In the genomic region with DNA sequence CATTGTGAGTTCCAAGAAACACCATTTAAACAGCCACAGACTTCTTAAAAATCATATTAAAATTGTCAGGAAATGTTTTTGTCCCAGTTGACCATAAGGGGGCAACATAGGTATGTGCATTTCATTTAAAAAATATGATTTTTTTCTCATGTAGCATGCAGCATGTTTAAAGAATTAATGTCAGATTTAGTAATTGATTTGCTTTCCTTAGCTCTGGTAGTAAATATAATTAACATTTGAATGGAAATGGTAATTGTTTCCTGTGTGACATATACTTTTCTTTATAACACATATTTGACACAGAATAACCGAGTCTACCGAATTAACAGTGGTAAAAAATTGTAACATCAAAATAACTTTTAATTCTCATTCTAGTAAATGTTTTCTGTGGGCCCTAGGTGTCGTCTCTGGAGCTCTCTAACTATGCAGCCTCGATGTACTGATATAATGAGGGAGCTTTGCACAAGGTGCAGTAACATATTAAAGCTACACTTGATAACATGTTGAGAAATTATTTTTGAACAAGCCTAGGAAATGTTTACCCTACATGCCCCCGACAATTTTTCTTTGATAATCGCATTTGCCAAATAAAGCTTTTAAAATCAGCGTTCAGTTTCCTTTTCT, we compare ENCODE assay signal across 8 cellular contexts. TPM values are rescaled to one million over a fixed set of nuclear protein-coding genes. Genes with fewer than 3 reads are reported as not detected.
DNase-seq lines count a peak whose midpoint lies in the region; ATAC-seq and FAIRE-seq lines count a peak whose summit lies in the region.

No MANE protein-coding gene starts in this region.

- DNase-seq in NOMO-1 (lab: John Stamatoyannopoulos, UW; ENCODE audit: unreplicated experiment in 2 of 2) (peak; percentile 23 to 41), NOMO-1 treated with dmso at 0.1 percent for 144 hours (lab: John Stamatoyannopoulos, UW; ENCODE audit: unreplicated experiment) (no peak), RPMI7951 (ENCODE audit: low read depth) (peak; percentile 19), frontal cortex (ENCODE audit: low spot score in 2 of 2) (no peak)
- no peak for DNase-seq in stimulated activated naive B cell treated with anti-CD40 and anti-IgM and Interleukin-4, amounts not matched to agents 10 μg/mL and 1 μg/mL and 100 μg/mL, for 72 hours
- DNase-seq in activated effector memory CD4-positive, alpha-beta T cell treated with Interleukin-2 at 50 U/mL for 16 hours: no peak

- H3K27me3 Mint-ChIP-seq in stimulated activated naive B cell treated with anti-CD40 and anti-IgM and Interleukin-4, amounts not matched to agents 10 μg/mL and 1 μg/mL and 100 μg/mL, for 72 hours: no peaks in the 10 kb centered on the region

- no peak for ATAC-seq in stimulated activated naive B cell treated with anti-CD40 and anti-IgM and Interleukin-4, amounts not matched to agents 10 μg/mL and 1 μg/mL and 100 μg/mL, for 72 hours (replicated peaks)
- no peak for ATAC-seq in GM21786 (IDR thresholded peaks at IDR 0.05; ENCODE audit: unreplicated experiment)
- no peak for ATAC-seq in HG02885 (IDR thresholded peaks at IDR 0.05; ENCODE audit: poor library complexity, unreplicated experiment)

- peaks cover 2 to 17% of the 10 kb centered on the region in 2 donors for H3K36me3 Mint-ChIP-seq in stimulated activated naive B cell treated with anti-CD40 and anti-IgM and Interleukin-4, amounts not matched to agents 10 μg/mL and 1 μg/mL and 100 μg/mL, for 72 hours

- peak overlapping the region; percentile 37 for H3K27ac Mint-ChIP-seq in stimulated activated naive B cell treated with anti-CD40 and anti-IgM and Interleukin-4, amounts not matched to agents 10 μg/mL and 1 μg/mL and 100 μg/mL, for 72 hours

- no peak overlapping the region for H3K4me3 Mint-ChIP-seq in stimulated activated naive B cell treated with anti-CD40 and anti-IgM and Interleukin-4, amounts not matched to agents 10 μg/mL and 1 μg/mL and 100 μg/mL, for 72 hours

- FAIRE-seq in frontal cortex (lab: Jason Lieb, UNC): peak; percentile 52

- H3K9me3 Mint-ChIP-seq in stimulated activated naive B cell treated with anti-CD40 and anti-IgM and Interleukin-4, amounts not matched to agents 10 μg/mL and 1 μg/mL and 100 μg/mL, for 72 hours: no peaks in the 10 kb centered on the region

- H3K4me1 Mint-ChIP-seq in stimulated activated naive B cell treated with anti-CD40 and anti-IgM and Interleukin-4, amounts not matched to agents 10 μg/mL and 1 μg/mL and 100 μg/mL, for 72 hours: peaks cover 35 to 64% of the 10 kb centered on the region in 2 donors

RNA-seq across cellular contexts. Expression of gene NXPE3, which starts 34.9 kb away (rescaled TPM):
- total RNA-seq in RPMI7951 (2014; rRNA removed; shearing (Covaris generic)): 17.1 and 18.7 TPM in 2 replicates
- 17.1 TPM for total RNA-seq in frontal cortex

RNA-seq across cellular contexts. Expression of gene NFKBIZ, which starts 35.4 kb away (rescaled TPM):
- total RNA-seq in RPMI7951 (2014; rRNA removed; shearing (Covaris generic)): 9.5 and 12.1 TPM in 2 replicates
- total RNA-seq in frontal cortex: 2.4 TPM

Comparison
In these comparisons a context has a peak if more than half of its experiments do, and no peak if none do; other contexts are left out.
1. DNase-seq: peak in NOMO-1 (2 of 2) and RPMI7951 (single experiment); none in NOMO-1 treated with dmso at 0.1 percent for 144 hours (single experiment), frontal cortex (0 of 2), stimulated activated naive B cell treated with anti-CD40 and anti-IgM and Interleukin-4, amounts not matched to agents 10 μg/mL and 1 μg/mL and 100 μg/mL, for 72 hours (single experiment) and activated effector memory CD4-positive, alpha-beta T cell treated with Interleukin-2 at 50 U/mL for 16 hours (single experiment).